Comparison of ENCODE assay signal across 1 cellular context in the genomic region with DNA sequence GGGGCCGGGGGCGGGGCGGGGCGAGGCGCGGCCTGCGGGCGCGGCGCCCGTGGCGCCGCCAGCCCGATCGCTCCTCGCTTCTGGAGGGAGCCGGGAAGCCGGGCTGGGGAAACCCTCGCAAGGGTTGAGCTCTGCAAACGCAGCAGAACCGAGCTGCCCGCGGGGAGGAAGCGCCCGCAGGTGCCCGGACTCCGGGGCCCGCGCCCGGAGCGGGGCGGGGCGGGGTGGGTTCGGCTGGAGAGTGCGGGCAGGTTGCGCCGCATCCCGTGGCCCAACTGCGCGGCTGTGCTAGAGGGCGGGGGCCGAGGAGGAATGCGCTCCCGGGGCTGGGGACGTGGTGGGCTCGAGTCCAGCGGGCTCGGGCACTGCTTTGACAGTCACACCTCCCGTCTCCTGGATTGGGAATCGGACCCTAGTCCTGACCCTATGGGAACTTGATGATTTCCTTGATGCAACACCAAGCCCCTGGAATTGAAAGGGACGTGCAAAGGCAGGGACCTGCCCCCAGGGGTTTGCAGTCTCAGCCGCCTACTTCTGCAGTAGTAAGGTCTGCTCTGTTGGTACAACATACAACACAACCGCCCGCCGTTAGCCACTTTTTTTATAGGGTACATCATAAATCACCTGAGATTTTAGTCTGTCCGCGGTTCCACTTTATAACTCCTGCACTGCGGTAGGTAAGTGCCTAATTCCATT.
TF ChIP-seq lines count a peak whose summit lies in the region.

No MANE protein-coding gene starts in this region.

TF ChIP-seq in HepG2, 621 proteins besides CTCF, POLR2A, EP300 and RAD21 (continued from another document):
- TF ChIP-seq POLR2G (IDR thresholded peaks at IDR 0.05; ENCODE audit: low read depth, low read length) (peak; percentile 66), MAZ (IDR thresholded peaks at IDR 0.05; ENCODE audit: borderline replicate concordance, low read depth, low read length) (peak; percentile 66; the same call in 1 of the 2 replicates), MAZ (CRISPR knock-in tag; IDR thresholded peaks at IDR 0.05; ENCODE audit: low read depth) (no peak), NFIC (IDR thresholded peaks at IDR 0.05; ENCODE audit: low read length) (no peak), ZNF616 (CRISPR knock-in tag; IDR thresholded peaks at IDR 0.05; ENCODE audit: low read depth) (no peak), MED1 (CRISPR knock-in tag; IDR thresholded peaks at IDR 0.05) (peak; percentile 38; the same call in 1 of the 2 replicates), HNRNPLL (IDR thresholded peaks at IDR 0.05; ENCODE audit: low read depth, low read length, poor library complexity, severe bottlenecking) (peak; percentile 52), TEAD3 (CRISPR knock-in tag; optimal IDR thresholded peaks at IDR 0.05; ENCODE audit: borderline replicate concordance) (peak; percentile 77), TMF1 (CRISPR knock-in tag; IDR thresholded peaks at IDR 0.05; ENCODE audit: low read depth) (peak; percentile 61; the same call in 1 of the 2 replicates), RBFOX2 (IDR thresholded peaks at IDR 0.05; ENCODE audit: low read depth, low read length) (peak; percentile 79), XRCC5 (optimal IDR thresholded peaks at IDR 0.05; ENCODE audit: low read length) (peak; percentile 15), ZNF432 (CRISPR knock-in tag; IDR thresholded peaks at IDR 0.05; ENCODE audit: borderline replicate concordance) (no peak), TBP (CRISPR knock-in tag; IDR thresholded peaks at IDR 0.05) (no peak), TAF1 (CRISPR knock-in tag; IDR thresholded peaks at IDR 0.05) (peak; percentile 42; the same call in 1 of the 2 replicates), RXRA (CRISPR knock-in tag; IDR thresholded peaks at IDR 0.05) (peak; percentile 45), RCOR2 (CRISPR knock-in tag; IDR thresholded peaks at IDR 0.05) (no peak), LCORL (IDR thresholded peaks at IDR 0.05) (no peak), LCORL (CRISPR knock-in tag; IDR thresholded peaks at IDR 0.05) (peak; percentile 69), AGO2 (optimal IDR thresholded peaks at IDR 0.05; ENCODE audit: low read depth, low read length) (peak; percentile 66), ZC3H13 (CRISPR knock-in tag; IDR thresholded peaks at IDR 0.05) (no peak), ASH2L (IDR thresholded peaks at IDR 0.05; ENCODE audit: insufficient read length, low read depth, low read length) (peak; percentile 52), ZNF207 (IDR thresholded peaks at IDR 0.05; ENCODE audit: borderline replicate concordance) (no peak), ZNF234 (CRISPR knock-in tag; conservative IDR thresholded peaks at IDR 0.05) (no peak), CCDC6 (CRISPR knock-in tag; IDR thresholded peaks at IDR 0.05) (no peak), SAP130 (CRISPR knock-in tag; IDR thresholded peaks at IDR 0.05; ENCODE audit: low read depth) (0 out of 2 replicates have a peak, but pooled peaks have one; percentile 37), DMAP1 (CRISPR knock-in tag; IDR thresholded peaks at IDR 0.05) (peak; percentile 42; the same call in 1 of the 2 replicates), TRIM24 (CRISPR knock-in tag; IDR thresholded peaks at IDR 0.05) (no peak), ELF4 (CRISPR knock-in tag; IDR thresholded peaks at IDR 0.05; ENCODE audit: borderline replicate concordance) (no peak), HMG20A (CRISPR knock-in tag; IDR thresholded peaks at IDR 0.05; ENCODE audit: borderline replicate concordance) (peak; percentile 8; the same call in 1 of the 2 replicates), SALL2 (CRISPR knock-in tag; IDR thresholded peaks at IDR 0.05) (peak; percentile 13; the same call in 1 of the 2 replicates), ARHGAP35 (CRISPR knock-in tag; IDR thresholded peaks at IDR 0.05; ENCODE audit: borderline replicate concordance) (0 out of 2 replicates have a peak, but pooled peaks have one; percentile 56), KDM2A (CRISPR knock-in tag; IDR thresholded peaks at IDR 0.05; ENCODE audit: borderline replicate concordance, low read depth) (peak; percentile 63; the same call in 1 of the 2 replicates), SALL1 (CRISPR knock-in tag; IDR thresholded peaks at IDR 0.05) (peak; percentile 25; the same call in 1 of the 2 replicates), KAT7 (CRISPR knock-in tag; IDR thresholded peaks at IDR 0.05; ENCODE audit: borderline replicate concordance) (peak; percentile 43; the same call in 1 of the 2 replicates)
- TF ChIP-seq, protein P1, sequence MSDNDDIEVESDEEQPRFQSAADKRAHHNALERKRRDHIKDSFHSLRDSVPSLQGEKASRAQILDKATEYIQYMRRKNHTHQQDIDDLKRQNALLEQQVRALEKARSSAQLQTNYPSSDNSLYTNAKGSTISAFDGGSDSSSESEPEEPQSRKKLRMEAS (IDR thresholded peaks at IDR 0.05): peak; percentile 42
- TF ChIP-seq, protein P2, sequence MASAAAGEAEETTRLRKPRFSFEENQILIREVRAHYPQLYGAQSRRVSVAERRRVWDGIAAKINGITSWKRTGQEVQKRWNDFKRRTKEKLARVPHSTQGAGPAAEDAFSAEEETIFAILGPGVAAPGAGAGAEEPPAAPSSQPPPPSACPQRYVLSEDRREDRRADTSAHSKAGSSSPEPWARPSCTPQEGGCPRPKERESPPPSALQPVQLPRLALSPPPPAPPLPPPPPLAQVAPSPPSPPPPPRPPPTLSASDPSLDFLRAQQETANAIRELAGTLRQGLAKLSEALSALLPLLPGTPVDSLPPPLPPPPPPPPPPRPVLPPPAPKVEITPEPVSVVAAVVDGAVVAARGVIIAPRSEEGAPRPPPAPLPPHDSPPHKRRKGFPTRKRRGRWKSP (CRISPR knock-in tag; IDR thresholded peaks at IDR 0.05): peak; percentile 82; the same call in 1 of the 2 replicates
- TF ChIP-seq, protein P3, sequence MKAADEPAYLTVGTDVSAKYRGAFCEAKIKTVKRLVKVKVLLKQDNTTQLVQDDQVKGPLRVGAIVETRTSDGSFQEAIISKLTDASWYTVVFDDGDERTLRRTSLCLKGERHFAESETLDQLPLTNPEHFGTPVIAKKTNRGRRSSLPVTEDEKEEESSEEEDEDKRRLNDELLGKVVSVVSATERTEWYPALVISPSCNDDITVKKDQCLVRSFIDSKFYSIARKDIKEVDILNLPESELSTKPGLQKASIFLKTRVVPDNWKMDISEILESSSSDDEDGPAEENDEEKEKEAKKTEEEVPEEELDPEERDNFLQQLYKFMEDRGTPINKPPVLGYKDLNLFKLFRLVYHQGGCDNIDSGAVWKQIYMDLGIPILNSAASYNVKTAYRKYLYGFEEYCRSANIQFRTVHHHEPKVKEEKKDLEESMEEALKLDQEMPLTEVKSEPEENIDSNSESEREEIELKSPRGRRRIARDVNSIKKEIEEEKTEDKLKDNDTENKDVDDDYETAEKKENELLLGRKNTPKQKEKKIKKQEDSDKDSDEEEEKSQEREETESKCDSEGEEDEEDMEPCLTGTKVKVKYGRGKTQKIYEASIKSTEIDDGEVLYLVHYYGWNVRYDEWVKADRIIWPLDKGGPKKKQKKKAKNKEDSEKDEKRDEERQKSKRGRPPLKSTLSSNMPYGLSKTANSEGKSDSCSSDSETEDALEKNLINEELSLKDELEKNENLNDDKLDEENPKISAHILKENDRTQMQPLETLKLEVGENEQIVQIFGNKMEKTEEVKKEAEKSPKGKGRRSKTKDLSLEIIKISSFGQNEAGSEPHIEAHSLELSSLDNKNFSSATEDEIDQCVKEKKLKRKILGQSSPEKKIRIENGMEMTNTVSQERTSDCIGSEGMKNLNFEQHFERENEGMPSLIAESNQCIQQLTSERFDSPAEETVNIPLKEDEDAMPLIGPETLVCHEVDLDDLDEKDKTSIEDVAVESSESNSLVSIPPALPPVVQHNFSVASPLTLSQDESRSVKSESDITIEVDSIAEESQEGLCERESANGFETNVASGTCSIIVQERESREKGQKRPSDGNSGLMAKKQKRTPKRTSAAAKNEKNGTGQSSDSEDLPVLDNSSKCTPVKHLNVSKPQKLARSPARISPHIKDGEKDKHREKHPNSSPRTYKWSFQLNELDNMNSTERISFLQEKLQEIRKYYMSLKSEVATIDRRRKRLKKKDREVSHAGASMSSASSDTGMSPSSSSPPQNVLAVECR (CRISPR knock-in tag; IDR thresholded peaks at IDR 0.05; ENCODE audit: borderline replicate concordance): peak; percentile 54; the same call in 1 of the 2 replicates
- TF ChIP-seq, protein P4, sequence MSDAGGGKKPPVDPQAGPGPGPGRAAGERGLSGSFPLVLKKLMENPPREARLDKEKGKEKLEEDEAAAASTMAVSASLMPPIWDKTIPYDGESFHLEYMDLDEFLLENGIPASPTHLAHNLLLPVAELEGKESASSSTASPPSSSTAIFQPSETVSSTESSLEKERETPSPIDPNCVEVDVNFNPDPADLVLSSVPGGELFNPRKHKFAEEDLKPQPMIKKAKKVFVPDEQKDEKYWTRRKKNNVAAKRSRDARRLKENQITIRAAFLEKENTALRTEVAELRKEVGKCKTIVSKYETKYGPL (CRISPR knock-in tag; IDR thresholded peaks at IDR 0.05): no peak
- TF ChIP-seq, protein P5, sequence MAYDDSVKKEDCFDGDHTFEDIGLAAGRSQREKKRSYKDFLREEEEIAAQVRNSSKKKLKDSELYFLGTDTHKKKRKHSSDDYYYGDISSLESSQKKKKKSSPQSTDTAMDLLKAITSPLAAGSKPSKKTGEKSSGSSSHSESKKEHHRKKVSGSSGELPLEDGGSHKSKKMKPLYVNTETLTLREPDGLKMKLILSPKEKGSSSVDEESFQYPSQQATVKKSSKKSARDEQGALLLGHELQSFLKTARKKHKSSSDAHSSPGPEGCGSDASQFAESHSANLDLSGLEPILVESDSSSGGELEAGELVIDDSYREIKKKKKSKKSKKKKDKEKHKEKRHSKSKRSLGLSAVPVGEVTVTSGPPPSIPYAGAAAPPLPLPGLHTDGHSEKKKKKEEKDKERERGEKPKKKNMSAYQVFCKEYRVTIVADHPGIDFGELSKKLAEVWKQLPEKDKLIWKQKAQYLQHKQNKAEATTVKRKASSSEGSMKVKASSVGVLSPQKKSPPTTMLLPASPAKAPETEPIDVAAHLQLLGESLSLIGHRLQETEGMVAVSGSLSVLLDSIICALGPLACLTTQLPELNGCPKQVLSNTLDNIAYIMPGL (CRISPR knock-in tag; IDR thresholded peaks at IDR 0.05; ENCODE audit: borderline replicate concordance in 1 of 2, low read depth in 1 of 2): peak; percentile 52; a peak in 2 of 4 replicates
- TF ChIP-seq, protein P6, sequence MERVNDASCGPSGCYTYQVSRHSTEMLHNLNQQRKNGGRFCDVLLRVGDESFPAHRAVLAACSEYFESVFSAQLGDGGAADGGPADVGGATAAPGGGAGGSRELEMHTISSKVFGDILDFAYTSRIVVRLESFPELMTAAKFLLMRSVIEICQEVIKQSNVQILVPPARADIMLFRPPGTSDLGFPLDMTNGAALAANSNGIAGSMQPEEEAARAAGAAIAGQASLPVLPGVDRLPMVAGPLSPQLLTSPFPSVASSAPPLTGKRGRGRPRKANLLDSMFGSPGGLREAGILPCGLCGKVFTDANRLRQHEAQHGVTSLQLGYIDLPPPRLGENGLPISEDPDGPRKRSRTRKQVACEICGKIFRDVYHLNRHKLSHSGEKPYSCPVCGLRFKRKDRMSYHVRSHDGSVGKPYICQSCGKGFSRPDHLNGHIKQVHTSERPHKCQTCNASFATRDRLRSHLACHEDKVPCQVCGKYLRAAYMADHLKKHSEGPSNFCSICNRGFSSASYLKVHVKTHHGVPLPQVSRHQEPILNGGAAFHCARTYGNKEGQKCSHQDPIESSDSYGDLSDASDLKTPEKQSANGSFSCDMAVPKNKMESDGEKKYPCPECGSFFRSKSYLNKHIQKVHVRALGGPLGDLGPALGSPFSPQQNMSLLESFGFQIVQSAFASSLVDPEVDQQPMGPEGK (CRISPR knock-in tag; IDR thresholded peaks at IDR 0.05): peak; percentile 62; the same call in 1 of the 2 replicates
